8 cellular contexts compared by ENCODE assay signal in the genomic region with DNA sequence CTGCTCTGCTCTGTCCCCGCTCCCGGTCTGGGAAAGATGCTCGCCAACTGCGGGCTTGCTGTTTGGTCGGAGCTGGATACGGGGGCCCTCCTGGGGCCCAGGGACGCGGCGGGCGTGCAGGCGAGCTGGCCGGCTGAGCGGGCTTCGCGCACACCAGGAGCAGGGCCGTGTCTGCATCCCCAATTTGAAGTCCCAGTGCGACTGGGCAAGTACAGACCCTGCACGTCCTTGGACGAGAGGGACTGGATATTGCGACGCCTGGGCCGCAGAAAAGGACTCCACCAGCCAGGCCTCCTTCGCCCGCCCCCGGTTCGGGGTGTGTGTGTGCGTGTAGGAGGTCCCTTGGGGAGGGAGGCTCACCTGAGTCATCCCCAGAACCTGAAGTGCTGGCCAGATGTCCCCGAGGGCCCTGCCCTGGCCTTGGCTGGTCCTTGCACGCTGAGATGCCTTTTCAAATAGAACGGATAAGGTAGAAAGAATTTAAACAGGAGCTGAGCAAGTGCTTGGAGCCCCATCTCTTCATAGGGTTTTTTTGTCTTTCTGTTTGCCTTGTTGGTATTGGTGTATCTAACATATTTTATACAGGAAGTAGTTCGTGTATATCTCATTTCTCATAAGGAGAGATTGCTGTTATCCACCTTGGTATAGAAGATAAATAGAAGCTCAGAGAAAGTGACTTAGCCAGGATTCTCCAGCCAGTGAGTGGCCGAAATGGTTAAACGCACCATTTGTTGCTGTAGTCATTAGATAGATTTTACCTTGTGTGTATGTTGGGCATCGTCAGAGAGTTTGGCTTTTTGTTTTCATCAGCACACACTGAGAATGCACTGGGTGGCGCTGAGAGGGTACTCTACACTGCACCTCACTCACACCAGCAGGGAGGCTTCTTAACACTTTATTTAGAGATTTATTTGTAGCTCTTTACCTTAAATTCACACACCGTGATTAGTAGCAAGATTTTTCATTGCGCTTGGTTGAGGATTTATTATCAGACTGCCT. TPM values are rescaled to one million over a fixed set of nuclear protein-coding genes. Genes with fewer than 3 reads are reported as not detected.
DNase-seq lines count a peak whose midpoint lies in the region; ATAC-seq, FAIRE-seq and TF ChIP-seq lines count a peak whose summit lies in the region.

No MANE protein-coding gene starts in this region.

- peak overlapping the region; percentile 99 for H3K4me2 ChIP-seq in A549

- no peaks in the 10 kb centered on the region for H3K27me3 Mint-ChIP-seq in activated naive CD8-positive, alpha-beta T cell treated with anti-CD3 and anti-CD28 coated beads, Interleukin-2, amount 10 ng/mL, durations not matched to agents 7 days and 5 days

- POLR2A ChIA-PET in A549 (lab: Yijun Ruan, JAX) = interaction anchor here (1.2 kb wide), 1 partner anchor 96 kb away, joined by 5 read pairs; no protein-coding TSS in a partner anchor
- POLR2A ChIA-PET in activated naive CD8-positive, alpha-beta T cell treated with anti-CD3 and anti-CD28 coated beads, Interleukin-2, amount 10 ng/mL, durations not matched to agents 7 days and 5 days (lab: Charles Lee) = interaction anchor here (1.0 to 2.6 kb wide), 7 partner anchors 14 to 298 kb away, joined by 3 to 15 read pairs (median 5); a partner anchor contains a TSS

- DNase-seq in A549 (ENCODE audit: low read depth in 1 of 2, low spot score in 1 of 2) = peak; percentile 33 to 36
- peak; percentile 50 for DNase-seq in GM12892 (ENCODE audit: insufficient read length)
- DNase-seq in NT2/D1 (ENCODE audit: low read depth, low spot score) = no peak
- peak; percentile 59 for DNase-seq in activated naive CD8-positive, alpha-beta T cell treated with anti-CD3 and anti-CD28 coated beads, Interleukin-2, amount 10 ng/mL, durations not matched to agents 7 days and 5 days
- DNase-seq in stimulated activated CD4-positive, alpha-beta T cell treated with anti-CD3 and anti-CD28 coated beads, Interleukin-12 subunit alpha, Interleukin-12 subunit beta, amount 100 ng/mL, for 24 hours (ENCODE audit: low read depth in 2 of 2) = peak; percentile 7 to 22
- DNase-seq in foreskin melanocyte = no peak

- no peak for TF ChIP-seq POLR2A in A549 (IDR thresholded peaks at IDR 0.05; ENCODE audit: low read length)
- TF ChIP-seq POLR2A in GM12892 (IDR thresholded peaks at IDR 0.05; ENCODE audit: low read depth, low read length) = peak; percentile 63

- H3K27me3 ChIP-seq in NT2/D1 (ENCODE audit: insufficient read depth, insufficient read length) (no peaks in the 10 kb centered on the region), iPS-15b (ENCODE audit: control insufficient read depth, insufficient read depth, low read length) (no peaks in the 10 kb centered on the region)

- FAIRE-seq in A549 (lab: Jason Lieb, UNC) (no peak), GM12892 (lab: Jason Lieb, UNC) (peak; percentile 85)

- H3K9me3 Mint-ChIP-seq in activated naive CD8-positive, alpha-beta T cell treated with anti-CD3 and anti-CD28 coated beads, Interleukin-2, amount 10 ng/mL, durations not matched to agents 7 days and 5 days = no peaks in the 10 kb centered on the region

- 0 out of 3 replicates have a peak, but pooled peaks have one; percentile 7 for TF ChIP-seq CTCF in A549 (IDR thresholded peaks at IDR 0.05)

- H3K4me1 ChIP-seq in A549 (peaks cover 15% of the 10 kb centered on the region; the same call in 2 of the 3 replicates), NT2/D1 (ENCODE audit: insufficient read depth, insufficient read length) (no peaks in the 10 kb centered on the region), iPS-15b (ENCODE audit: control insufficient read depth, insufficient read depth, low read length) (peaks cover 12% of the 10 kb centered on the region)

- 33% methylated on average over 9 of the region's 37 CpGs for WGBS in A549 (ENCODE audit: missing lambda C conversion rate)

- no peak for TF ChIP-seq EP300 in A549 (IDR thresholded peaks at IDR 0.05)

- H3K4me1 Mint-ChIP-seq in activated naive CD8-positive, alpha-beta T cell treated with anti-CD3 and anti-CD28 coated beads, Interleukin-2, amount 10 ng/mL, durations not matched to agents 7 days and 5 days = peaks cover 18% of the 10 kb centered on the region

- H3K27ac Mint-ChIP-seq in activated naive CD8-positive, alpha-beta T cell treated with anti-CD3 and anti-CD28 coated beads, Interleukin-2, amount 10 ng/mL, durations not matched to agents 7 days and 5 days = peak overlapping the region; percentile 78

- H3K9me3 ChIP-seq in A549 (peaks cover 5% of the 10 kb centered on the region; the same call in 1 of the 3 replicates), NT2/D1 (ENCODE audit: insufficient read depth, low read length) (peaks cover 6% of the 10 kb centered on the region; the same call in 1 of the 2 replicates), iPS-15b (ENCODE audit: control insufficient read depth, insufficient read depth, low read length) (no peaks in the 10 kb centered on the region)

- ATAC-seq in A549 = peak; percentile 30 to 43
- ATAC-seq in HG02798 (IDR thresholded peaks at IDR 0.05; ENCODE audit: poor library complexity, unreplicated experiment) = peak; percentile 51
- ATAC-seq in activated naive CD8-positive, alpha-beta T cell treated with anti-CD3 and anti-CD28 coated beads, Interleukin-2, amount 10 ng/mL, durations not matched to agents 7 days and 5 days (ENCODE audit: low read depth) = peak; percentile 29

- H3K27ac ChIP-seq in A549 = peak overlapping the region; percentile 92 to 98

- H3K36me3 Mint-ChIP-seq in activated naive CD8-positive, alpha-beta T cell treated with anti-CD3 and anti-CD28 coated beads, Interleukin-2, amount 10 ng/mL, durations not matched to agents 7 days and 5 days = peaks cover 4% of the 10 kb centered on the region

- peak overlapping the region; percentile 90 for H3K4me3 Mint-ChIP-seq in activated naive CD8-positive, alpha-beta T cell treated with anti-CD3 and anti-CD28 coated beads, Interleukin-2, amount 10 ng/mL, durations not matched to agents 7 days and 5 days

- CTCF ChIA-PET in A549 (lab: Yijun Ruan, JAX) = interaction anchor here (0.8 kb wide), 1 partner anchor 22 kb away, joined by 3 read pairs; no protein-coding TSS in a partner anchor

- H3K9ac ChIP-seq in NT2/D1 (ENCODE audit: insufficient read length, low read depth) (peak overlapping the region; percentile 89), iPS-15b (ENCODE audit: low read depth, low read length) (peak overlapping the region; percentile 79)

- no peak for TF ChIP-seq RAD21 in A549 (conservative IDR thresholded peaks at IDR 0.05 in 1 of 2, IDR thresholded peaks at IDR 0.05 in 1 of 2)

- H3K4me3 ChIP-seq in A549 (peak overlapping the region; percentile 98), NT2/D1 (ENCODE audit: insufficient read length, low read depth) (peak overlapping the region; percentile 75), iPS-15b (ENCODE audit: low read depth, low read length) (peak overlapping the region; percentile 79)

- H3K36me3 ChIP-seq in NT2/D1 (ENCODE audit: insufficient read depth, insufficient read length, low read length) = peaks cover 11% of the 10 kb centered on the region
- H3K36me3 ChIP-seq in iPS-15b (ENCODE audit: control insufficient read depth, insufficient read depth, low read length) = no peaks in the 10 kb centered on the region

TF ChIP-seq in A549, 52 proteins besides CTCF, POLR2A, EP300 and RAD21 (continues in another document):
- TF ChIP-seq TFCP2L1 (CRISPR knock-in tag; IDR thresholded peaks at IDR 0.05) (no peak), MYC (IDR thresholded peaks at IDR 0.05; ENCODE audit: borderline replicate concordance, low read length) (no peak), POLR2AphosphoS2 (conservative IDR thresholded peaks at IDR 0.05; ENCODE audit: low read length) (no peak), TP53 (CRISPR knock-in tag; IDR thresholded peaks at IDR 0.05) (no peak), FOXS1 (CRISPR knock-in tag; IDR thresholded peaks at IDR 0.05) (no peak), ZSCAN20 (CRISPR knock-in tag; IDR thresholded peaks at IDR 0.05) (no peak), CBX2 (IDR thresholded peaks at IDR 0.05; ENCODE audit: borderline replicate concordance, low read depth) (no peak), HOXB13 (CRISPR knock-in tag; IDR thresholded peaks at IDR 0.05; ENCODE audit: low read depth) (no peak)
- TF ChIP-seq, protein P1, sequence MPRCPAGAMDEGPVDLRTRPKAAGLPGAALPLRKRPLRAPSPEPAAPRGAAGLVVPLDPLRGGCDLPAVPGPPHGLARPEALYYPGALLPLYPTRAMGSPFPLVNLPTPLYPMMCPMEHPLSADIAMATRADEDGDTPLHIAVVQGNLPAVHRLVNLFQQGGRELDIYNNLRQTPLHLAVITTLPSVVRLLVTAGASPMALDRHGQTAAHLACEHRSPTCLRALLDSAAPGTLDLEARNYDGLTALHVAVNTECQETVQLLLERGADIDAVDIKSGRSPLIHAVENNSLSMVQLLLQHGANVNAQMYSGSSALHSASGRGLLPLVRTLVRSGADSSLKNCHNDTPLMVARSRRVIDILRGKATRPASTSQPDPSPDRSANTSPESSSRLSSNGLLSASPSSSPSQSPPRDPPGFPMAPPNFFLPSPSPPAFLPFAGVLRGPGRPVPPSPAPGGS (IDR thresholded peaks at IDR 0.05) = no peak
- TF ChIP-seq, protein P2, sequence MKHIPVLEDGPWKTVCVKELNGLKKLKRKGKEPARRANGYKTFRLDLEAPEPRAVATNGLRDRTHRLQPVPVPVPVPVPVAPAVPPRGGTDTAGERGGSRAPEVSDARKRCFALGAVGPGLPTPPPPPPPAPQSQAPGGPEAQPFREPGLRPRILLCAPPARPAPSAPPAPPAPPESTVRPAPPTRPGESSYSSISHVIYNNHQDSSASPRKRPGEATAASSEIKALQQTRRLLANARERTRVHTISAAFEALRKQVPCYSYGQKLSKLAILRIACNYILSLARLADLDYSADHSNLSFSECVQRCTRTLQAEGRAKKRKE (CRISPR knock-in tag; IDR thresholded peaks at IDR 0.05; ENCODE audit: low read depth) = no peak

RNA-seq across cellular contexts. Expression of a gene that starts 1.1 kb away (rescaled TPM):
- 15.7 and 19.0 TPM in 2 replicates for polyA plus RNA-seq in A549 (2011; rRNA removed)
- 17.4 and 17.7 TPM in 2 replicates for polyA plus RNA-seq in A549 (2012; cell fraction: cytosol; rRNA removed)
- polyA plus RNA-seq in A549 (2012; cell fraction: nucleus; rRNA removed) = 38.7 and 48.2 TPM in 2 replicates
- polyA plus RNA-seq in A549 (2017; fragmentation: RNase III; extraction: RNeasy Plus Mini Kit Qiagen cat#74134 plus additional on column Dnase treatment) = 12.5 to 14.2 TPM (median 13.8 TPM) in 3 replicates
- polyA minus RNA-seq in A549 (2011; rRNA and poly(A)+ RNA removed) = 8.5 and 10.7 TPM in 2 replicates
- polyA plus RNA-seq in GM12892 (2012; ENCODE audit: missing spikeins) = 20.7 TPM
- total RNA-seq in activated naive CD8-positive, alpha-beta T cell treated with anti-CD3 and anti-CD28 coated beads, Interleukin-2, amount 10 ng/mL, durations not matched to agents 7 days and 5 days = 10 to 100 TPM; 31.3 TPM

RNA-seq across cellular contexts. Expression of a gene that starts 54.9 kb away (rescaled TPM):
- 1.0 and 1.1 TPM in 2 replicates for polyA plus RNA-seq in A549 (2011; rRNA removed)
- 0.71 and 0.88 TPM in 2 replicates for polyA plus RNA-seq in A549 (2012; cell fraction: cytosol; rRNA removed)
- polyA plus RNA-seq in A549 (2012; cell fraction: nucleus; rRNA removed) = 0.38 and 0.78 TPM in 2 replicates
- 1.2 to 1.7 TPM (median 1.5 TPM) in 3 replicates for polyA plus RNA-seq in A549 (2017; fragmentation: RNase III; extraction: RNeasy Plus Mini Kit Qiagen cat#74134 plus additional on column Dnase treatment)
- polyA minus RNA-seq in A549 (2011; rRNA and poly(A)+ RNA removed) = 0.41 and 0.88 TPM in 2 replicates
- 20.3 TPM for polyA plus RNA-seq in GM12892 (2012; ENCODE audit: missing spikeins)
- 1 to 10 TPM; 8.8 to 9.9 TPM for total RNA-seq in activated naive CD8-positive, alpha-beta T cell treated with anti-CD3 and anti-CD28 coated beads, Interleukin-2, amount 10 ng/mL, durations not matched to agents 7 days and 5 days

Comparison
In these comparisons a context has a peak if more than half of its experiments do, and no peak if none do; other contexts are left out.
1. DNase-seq: peak in A549 (2 of 2), GM12892 (single experiment), activated naive CD8-positive, alpha-beta T cell treated with anti-CD3 and anti-CD28 coated beads, Interleukin-2, amount 10 ng/mL, durations not matched to agents 7 days and 5 days (single experiment) and stimulated activated CD4-positive, alpha-beta T cell treated with anti-CD3 and anti-CD28 coated beads, Interleukin-12 subunit alpha, Interleukin-12 subunit beta, amount 100 ng/mL, for 24 hours (2 of 2); none in NT2/D1 (single experiment) and foreskin melanocyte (single experiment).
2. Peak in every context shown above with its lines, with median percentiles within 50 percentile points of each other: ATAC-seq and H3K4me3 ChIP-seq.